ENCODE assay signal across 8 cellular contexts in genomic region chr6:26568601-26569432, GRCh38. TPM values are rescaled to one million over a fixed set of nuclear protein-coding genes. Genes with fewer than 3 reads are reported as not detected.
A peak's percentile ranks its signal among the peaks of the same experiment; 100 is the strongest.
DNase-seq lines count a peak whose midpoint lies in the region; ATAC-seq, FAIRE-seq and TF ChIP-seq lines count a peak whose summit lies in the region.

No MANE protein-coding gene starts in this region.

- H3K4me1 ChIP-seq in cardiac muscle cell (ENCODE audit: low read depth) = no peaks in the 10 kb centered on the region
- H3K4me1 ChIP-seq in trophoblast cell (ENCODE audit: control insufficient read depth in 1 of 2, insufficient read depth in 2 of 2, low read length in 2 of 2) = peaks cover 0 to 2% of the 10 kb centered on the region in 2 experiments
- H3K4me1 ChIP-seq in transverse colon = peaks cover 0 to 14% (median 5%) of the 10 kb centered on the region in 4 donors

- no peak overlapping the region for H4K91ac ChIP-seq in trophoblast cell (ENCODE audit: low read depth, low read length)

- H4K12ac ChIP-seq in trophoblast cell (ENCODE audit: low read depth, low read length) = no peak overlapping the region

- TF ChIP-seq CTCF in cardiac muscle cell (IDR thresholded peaks at IDR 0.05; ENCODE audit: low read depth, low read length) = peak; percentile 37
- TF ChIP-seq CTCF in transverse colon (IDR thresholded peaks at IDR 0.05) = no peak

- H2AK5ac ChIP-seq in trophoblast cell (ENCODE audit: low read length) = no peak overlapping the region

- H3K27me3 ChIP-seq in cardiac muscle cell (no peaks in the 10 kb centered on the region), trophoblast cell (ENCODE audit: insufficient read depth, low read length) (no peaks in the 10 kb centered on the region), transverse colon (no peaks in the 10 kb centered on the region)

- H3K9me3 ChIP-seq in cardiac muscle cell (ENCODE audit: low read depth) = no peaks in the 10 kb centered on the region
- H3K9me3 ChIP-seq in trophoblast cell (ENCODE audit: insufficient read depth, low read depth, low read length) = peaks cover 2% of the 10 kb centered on the region
- no peaks in the 10 kb centered on the region for H3K9me3 ChIP-seq in transverse colon

- H3K23ac ChIP-seq in trophoblast cell (ENCODE audit: low read length) = no peak overlapping the region

- H3K4me2 ChIP-seq in trophoblast cell (ENCODE audit: low read length) = peak overlapping the region; percentile 72

- TF ChIP-seq POLR2A in transverse colon (IDR thresholded peaks at IDR 0.05) = peak; percentile 16

- no peak overlapping the region for H3K18ac ChIP-seq in trophoblast cell (ENCODE audit: low read length)

- H3K79me1 ChIP-seq in trophoblast cell (ENCODE audit: low read length) = no peaks in the 10 kb centered on the region

- H3K9ac ChIP-seq in trophoblast cell (ENCODE audit: low read length) = no peak overlapping the region

- no peak for TF ChIP-seq EP300 in transverse colon (IDR thresholded peaks at IDR 0.05; ENCODE audit: low read depth)

- H3K36me3 ChIP-seq in cardiac muscle cell (no peaks in the 10 kb centered on the region), trophoblast cell (ENCODE audit: control insufficient read depth in 1 of 2, insufficient read depth in 2 of 2, low read length in 2 of 2) (no peaks in the 10 kb centered on the region), transverse colon (no peaks in the 10 kb centered on the region)

- H2BK120ac ChIP-seq in trophoblast cell (ENCODE audit: insufficient read depth, low read length, poor library complexity) = no peak overlapping the region

- H3K27ac ChIP-seq in cardiac muscle cell (no peak overlapping the region), trophoblast cell (ENCODE audit: low read depth, low read length) (no peak overlapping the region), transverse colon (peak overlapping the region; percentile 49 to 69 (median 64))

- FAIRE-seq in G401.6 (lab: Jason Lieb, UNC) = peak; percentile 88

- peak overlapping the region; percentile 84 for H3K4me3 ChIP-seq in cardiac muscle cell
- peak overlapping the region; percentile 69 for H3K4me3 ChIP-seq in trophoblast cell (ENCODE audit: low read depth, low read length)
- H3K4me3 ChIP-seq in transverse colon = peak overlapping the region; percentile 39 to 64 (median 40)

- no peak overlapping the region for H2BK5ac ChIP-seq in trophoblast cell (ENCODE audit: low read depth, low read length, poor library complexity)

- DNase-seq in NCI-H128 (lab: John Stamatoyannopoulos, UW; ENCODE audit: unreplicated experiment) = peak; percentile 53
- peak; percentile 69 for DNase-seq in SKM-1 treated with dmso at 0.1 percent for 144 hours (lab: John Stamatoyannopoulos, UW; ENCODE audit: unreplicated experiment)
- peak; percentile 97 for DNase-seq in activated naive CD8-positive, alpha-beta T cell treated with anti-CD3 and anti-CD28 coated beads, Interleukin-2, amount 50 U/mL, for 16 hours (ENCODE audit: low read depth, low spot score)
- DNase-seq in cardiac muscle cell (ENCODE audit: low read depth in 1 of 2, low spot score in 1 of 2) = peak; percentile 86 to 93
- DNase-seq in trophoblast cell = peak; percentile 96 to 100
- DNase-seq in transverse colon = peak; percentile 98

- H2AFZ ChIP-seq in trophoblast cell (ENCODE audit: insufficient read depth, low read length, poor library complexity) = peak overlapping the region; percentile 56

- H3K4ac ChIP-seq in trophoblast cell (ENCODE audit: low read depth, low read length) = no peak overlapping the region

- H3K79me2 ChIP-seq in trophoblast cell (ENCODE audit: control insufficient read depth, insufficient read depth, low read length, poor library complexity) = no peaks in the 10 kb centered on the region

- H2BK12ac ChIP-seq in trophoblast cell (ENCODE audit: low read length) = no peak overlapping the region

- H3K14ac ChIP-seq in trophoblast cell (ENCODE audit: low read length) = no peak overlapping the region

- intact Hi-C loops in transverse colon (cut with DNase I; ENCODE audit: low total_unique reads) = no loop called here

- ATAC-seq in HG02623 (IDR thresholded peaks at IDR 0.05; ENCODE audit: unreplicated experiment) = peak; percentile 58

- no peak overlapping the region for H4K8ac ChIP-seq in trophoblast cell (ENCODE audit: low read depth, low read length)

- WGBS in trophoblast cell (ENCODE audit: extremely low coverage, insufficient coverage, insufficient read length) = no CpG with 5 or more reads among the region's 34 CpGs
- 5 to 8% methylated on average over 21 to 34 of the region's 34 CpGs for WGBS in transverse colon (ENCODE audit: low coverage in 1 of 2), 2 donors

- in situ Hi-C loops in transverse colon (cut with MboI; ENCODE audit: low pct_ligation_motif_present in 1 of 4, low pct_unique_long_range_greater_than_20kb in 1 of 4, low sequenced_read_pairs in 3 of 4) = no loop called here

RNA-seq across cellular contexts. Expression of gene ABT1, which starts 27.9 kb away (rescaled TPM):
- total RNA-seq in cardiac muscle cell = 21.2 and 25.4 TPM in 2 replicates
- polyA plus RNA-seq in cardiac muscle cell = 27.0 and 30.2 TPM in 2 replicates
- polyA plus RNA-seq in trophoblast cell (2013) = 18.2 and 18.3 TPM in 2 replicates
- total RNA-seq in transverse colon = 10 to 100 TPM in 3 of 4 donors, 1 to 10 TPM in 1; 5.6 to 16.5 (median 12.4) TPM

RNA-seq across cellular contexts. Expression of gene HMGN4, which starts 30.7 kb away (rescaled TPM):
- 56.6 and 57.1 TPM in 2 replicates for total RNA-seq in cardiac muscle cell
- polyA plus RNA-seq in cardiac muscle cell = 54.7 and 62.4 TPM in 2 replicates
- 24.2 and 24.8 TPM in 2 replicates for polyA plus RNA-seq in trophoblast cell (2013)
- 10 to 100 TPM; 20.3 to 69.6 (median 62.8) TPM for total RNA-seq in transverse colon

Comparison
In these comparisons a context has a peak if more than half of its experiments do, and no peak if none do; other contexts are left out.
1. H3K27ac ChIP-seq: peak in transverse colon (4 of 4); none in cardiac muscle cell (single experiment) and trophoblast cell (single experiment).
2. Peak in every context shown above with its lines, with median percentiles within 50 percentile points of each other: DNase-seq and H3K4me3 ChIP-seq.